In genomic region chr7:64997927-64998391, GRCh38 we compare ENCODE assay signal across 12 cellular contexts. TPM values are rescaled to one million over a fixed set of nuclear protein-coding genes. Genes with fewer than 3 reads are reported as not detected.
DNase-seq lines count a peak whose midpoint lies in the region; ATAC-seq and TF ChIP-seq lines count a peak whose summit lies in the region.
"Had no signal": no experiment of that assay in that cellular context is flagged by ENCODE, and none has a peak within 500 bp of the region (broad histone marks: within the 10 kb centered on the region; RNA-seq: fewer than 3 reads in every experiment).

No MANE protein-coding gene starts in this region.

- H3K4me3 ChIP-seq in AG10803 (ENCODE audit: low read length) (no peak overlapping the region), mammary epithelial cell (replicated peaks in 1 of 3; ENCODE audit: insufficient read depth in 1 of 3, low read depth in 2 of 3, low read length in 3 of 3) (no peak overlapping the region), uterus (no peak overlapping the region)
- H3K4me3 ChIP-seq: neural progenitor cell had no signal

- DNase-seq in AG10803 (ENCODE audit: low read depth), result peak; percentile 32
- DNase-seq in LoVo (ENCODE audit: low spot score), result peak; percentile 67
- peak; percentile 80 for DNase-seq in mammary epithelial cell
- DNase-seq in left lobe of liver (ENCODE audit: low spot score), result peak; percentile 36
- DNase-seq in hepatic stellate cell (ENCODE audit: low spot score), result no peak
- DNase-seq in stimulated activated naive CD4-positive, alpha-beta T cell treated with Interleukin-2 at 50 U/mL for 16 hours (lab: John Stamatoyannopoulos, UW), result no peak
- DNase-seq in uterus, result no peak
- no peak for DNase-seq in caudate nucleus (lab: John Stamatoyannopoulos, UW)
- DNase-seq: cerebellar nuclear complex, hypothalamus, NCI-H1436 treated with DMSO at 0.1 percent for 48 hours had no signal

- dilution Hi-C loops in mammary epithelial cell (cut with HindIII; ENCODE audit: low sequenced_read_pairs), result no loop called here

- no peak overlapping the region for H3K9ac ChIP-seq in mammary epithelial cell (ENCODE audit: insufficient read depth, low read length)
- H3K9ac ChIP-seq: neural progenitor cell had no signal

- H3K36me3 ChIP-seq in mammary epithelial cell (ENCODE audit: insufficient read depth, low read length), result peaks cover 5% of the 10 kb centered on the region
- H3K36me3 ChIP-seq in uterus, result no peaks in the 10 kb centered on the region

- no peaks in the 10 kb centered on the region for H4K20me1 ChIP-seq in mammary epithelial cell (ENCODE audit: insufficient read depth, low read length)

- no peaks in the 10 kb centered on the region for H3K27me3 ChIP-seq in mammary epithelial cell (ENCODE audit: insufficient read depth, low read length)
- no peaks in the 10 kb centered on the region for H3K27me3 ChIP-seq in uterus
- H3K27me3 ChIP-seq: neural progenitor cell had no signal

- no peak overlapping the region for H2AFZ ChIP-seq in mammary epithelial cell (ENCODE audit: low read depth, low read length)
- H2AFZ ChIP-seq: neural progenitor cell had no signal

- ATAC-seq in left lobe of liver, result no peak

- CTCF ChIA-PET in mammary epithelial cell (lab: Charles Lee; ENCODE audit: low non-redundant PET), result no interaction called here

- BruUV-seq in mammary epithelial cell (replicated peaks; lab: Mats Ljungman, UMichigan), result no TSS peak

- peaks cover 5% of the 10 kb centered on the region for H3K4me1 ChIP-seq in mammary epithelial cell (ENCODE audit: insufficient read depth, low read length)
- no peaks in the 10 kb centered on the region for H3K4me1 ChIP-seq in uterus
- H3K4me1 ChIP-seq: neural progenitor cell had no signal

- H3K27ac ChIP-seq in mammary epithelial cell (ENCODE audit: insufficient read depth, low read depth, low read length) (no peak overlapping the region), uterus (no peak overlapping the region), caudate nucleus (ENCODE audit: low read depth, low read length) (no peak overlapping the region)
- H3K27ac ChIP-seq: neural progenitor cell had no signal

- H3K79me2 ChIP-seq in mammary epithelial cell (ENCODE audit: insufficient read depth, low read length), result peaks cover 29% of the 10 kb centered on the region

- no peak overlapping the region for H3K4me2 ChIP-seq in mammary epithelial cell (ENCODE audit: insufficient read depth, low read depth, low read length)
- H3K4me2 ChIP-seq: neural progenitor cell had no signal

- intact Hi-C loops in mammary epithelial cell (cut with micrococcal nuclease), result no loop called here
- intact Hi-C loops in uterus (cut with DNase I; ENCODE audit: low total_unique reads), result no loop called here

- WGBS in mammary epithelial cell (ENCODE audit: low coverage, missing lambda C conversion rate), result 49% methylated on average over 8 of the region's 8 CpGs

- TF ChIP-seq CTCF in AG10803 (conservative IDR thresholded peaks at IDR 0.05; ENCODE audit: low read length), result no peak
- no peak for TF ChIP-seq CTCF in mammary epithelial cell (conservative IDR thresholded peaks at IDR 0.05 in 1 of 2, IDR thresholded peaks at IDR 0.05 in 1 of 2; ENCODE audit: extremely low read depth in 1 of 2, insufficient read depth in 1 of 2, low read depth in 1 of 2, low read length in 2 of 2)
- TF ChIP-seq CTCF in uterus (IDR thresholded peaks at IDR 0.05), result no peak

- no peak for TF ChIP-seq POLR2A in uterus (IDR thresholded peaks at IDR 0.05)

- H3K9me3 ChIP-seq in mammary epithelial cell (replicated peaks; ENCODE audit: insufficient read depth, low read length), result peaks cover 53% of the 10 kb centered on the region
- no peaks in the 10 kb centered on the region for H3K9me3 ChIP-seq in uterus

- in situ Hi-C loops in mammary epithelial cell (cut with MboI; ENCODE audit: low sequenced_read_pairs in 2 of 2), result no loop called here

RNA-seq across cellular contexts. Expression of gene ZNF117, which starts 7.1 kb away (rescaled TPM):
- total RNA-seq in mammary epithelial cell (1 to 10 TPM; 2.6 to 6.2 TPM), left lobe of liver (2.6 TPM), uterus (10 to 100 TPM in 3 of 4 donors, 1 to 10 TPM in 1; 9.4 to 32.0 (median 12.7) TPM)
- 0.50 TPM for polyA plus RNA-seq in mammary epithelial cell
- 1.5 TPM for polyA minus RNA-seq in mammary epithelial cell

RNA-seq across cellular contexts. Expression of gene ERV3-1, which starts 8.5 kb away (rescaled TPM):
- total RNA-seq in mammary epithelial cell (10 to 100 TPM in 1 of 2 donors, 1 to 10 TPM in 1; 5.5 to 12.0 TPM), left lobe of liver (8.0 TPM), uterus (10 to 100 TPM in 3 of 4 donors, 1 to 10 TPM in 1; 7.9 to 28.2 (median 15.8) TPM)
- polyA plus RNA-seq in mammary epithelial cell, result 1.4 TPM
- polyA minus RNA-seq in mammary epithelial cell, result 4.2 TPM

Comparison
In these comparisons a context has a peak if more than half of its experiments do, and no peak if none do; other contexts are left out.
1. DNase-seq: peak in AG10803 (single experiment), LoVo (single experiment), mammary epithelial cell (single experiment) and left lobe of liver (single experiment); none in hepatic stellate cell (single experiment), stimulated activated naive CD4-positive, alpha-beta T cell treated with Interleukin-2 at 50 U/mL for 16 hours (single experiment), uterus (0 of 2) and caudate nucleus (0 of 61).